Comparison of ENCODE assay signal across 1 cellular context in the genomic region with DNA sequence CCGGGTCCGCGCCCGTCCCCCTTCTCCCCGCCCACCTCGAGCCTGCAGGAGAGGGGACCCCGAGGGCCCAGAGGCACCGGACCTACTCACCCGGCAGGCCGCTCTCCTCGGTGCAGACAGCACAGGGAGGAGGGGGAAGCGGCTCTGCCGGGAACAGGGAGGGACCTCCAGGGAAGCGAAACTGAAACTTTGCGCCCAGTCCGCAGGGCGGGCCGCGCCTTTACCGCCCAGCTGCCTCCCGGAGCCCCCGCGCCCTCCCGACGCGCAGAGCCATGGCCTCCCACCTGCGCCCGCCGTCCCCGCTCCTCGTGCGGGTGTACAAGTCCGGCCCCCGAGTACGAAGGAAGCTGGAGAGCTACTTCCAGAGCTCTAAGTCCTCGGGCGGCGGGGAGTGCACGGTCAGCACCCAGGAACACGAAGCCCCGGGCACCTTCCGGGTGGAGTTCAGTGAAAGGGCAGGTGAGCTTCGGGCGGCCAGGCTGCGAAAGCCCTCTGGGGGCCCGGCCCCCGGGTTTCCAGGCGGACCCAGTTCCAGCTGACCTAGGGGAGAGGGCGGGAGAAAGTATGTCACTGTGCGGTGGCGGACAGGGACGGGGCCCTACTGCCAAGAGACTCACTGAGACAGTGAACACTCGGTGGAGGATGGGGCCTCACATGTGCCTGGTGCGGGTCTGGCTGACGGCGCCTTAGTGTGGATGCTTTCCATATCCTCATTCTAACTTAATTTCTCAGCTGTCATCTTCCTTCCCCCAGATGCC.
TF ChIP-seq lines count a peak whose summit lies in the region.

DTX3L (plus strand) TSS at position 184 of the 758 bp plus-strand sequence; CDS start at position 273, 89 bp downstream.
PARP9 (minus strand) TSS at position 146 of the 758 bp plus-strand sequence. CDS start 4,680 bp downstream, outside the sequence.

TF ChIP-seq in WTC11, 78 proteins besides CTCF, POLR2A, EP300 and RAD21 (continued from another document):
- TF ChIP-seq IRF1 (CRISPR knock-in tag; IDR thresholded peaks at IDR 0.05): peak; percentile 73; the same call in 1 of the 2 replicates
- TF ChIP-seq FOXP1 (CRISPR knock-in tag; IDR thresholded peaks at IDR 0.05; ENCODE audit: borderline replicate concordance): 0 out of 2 replicates have a peak, but pooled peaks have one; percentile 54
